Comparison of ENCODE assay signal across 7 cellular contexts in genomic region chr4:190107766-190108485, GRCh38.
A peak's percentile ranks its signal among the peaks of the same experiment; 100 is the strongest.
DNase-seq lines count a peak whose midpoint lies in the region; ATAC-seq lines count a peak whose summit lies in the region.
"Not testable (repeated sequence)": the region's sequence is repeated elsewhere in the genome, so short reads cannot be mapped to it uniquely, and the experiment has no call there.

No MANE protein-coding gene starts in this region.

- ATAC-seq in stimulated activated memory B cell treated with anti-CD40 and anti-IgM and Interleukin-4, amounts not matched to agents 10 μg/mL and 1 μg/mL and 100 μg/mL, for 72 hours = peak; percentile 44

- not testable (repeated sequence) for H3K9me3 Mint-ChIP-seq in activated naive CD4-positive, alpha-beta T cell treated with anti-CD3 and anti-CD28 coated beads, Interleukin-2, amount 10 ng/mL, durations not matched to agents 7 days and 5 days; stimulated activated memory B cell treated with anti-CD40 and anti-IgM and Interleukin-4, amounts not matched to agents 10 μg/mL and 1 μg/mL and 100 μg/mL, for 72 hours

- not testable (repeated sequence) for H3K4me1 Mint-ChIP-seq in activated naive CD4-positive, alpha-beta T cell treated with anti-CD3 and anti-CD28 coated beads, Interleukin-2, amount 10 ng/mL, durations not matched to agents 7 days and 5 days; stimulated activated memory B cell treated with anti-CD40 and anti-IgM and Interleukin-4, amounts not matched to agents 10 μg/mL and 1 μg/mL and 100 μg/mL, for 72 hours

- CTCF ChIA-PET in activated naive CD4-positive, alpha-beta T cell treated with anti-CD3 and anti-CD28 coated beads, Interleukin-2, amount 10 ng/mL, durations not matched to agents 7 days and 5 days (lab: Charles Lee) = not testable (repeated sequence)

- H3K4me3 Mint-ChIP-seq in activated naive CD4-positive, alpha-beta T cell treated with anti-CD3 and anti-CD28 coated beads, Interleukin-2, amount 10 ng/mL, durations not matched to agents 7 days and 5 days; stimulated activated memory B cell treated with anti-CD40 and anti-IgM and Interleukin-4, amounts not matched to agents 10 μg/mL and 1 μg/mL and 100 μg/mL, for 72 hours: not testable (repeated sequence)

- H3K27ac Mint-ChIP-seq in activated naive CD4-positive, alpha-beta T cell treated with anti-CD3 and anti-CD28 coated beads, Interleukin-2, amount 10 ng/mL, durations not matched to agents 7 days and 5 days; stimulated activated memory B cell treated with anti-CD40 and anti-IgM and Interleukin-4, amounts not matched to agents 10 μg/mL and 1 μg/mL and 100 μg/mL, for 72 hours: not testable (repeated sequence)

- H3K36me3 Mint-ChIP-seq in activated naive CD4-positive, alpha-beta T cell treated with anti-CD3 and anti-CD28 coated beads, Interleukin-2, amount 10 ng/mL, durations not matched to agents 7 days and 5 days; stimulated activated memory B cell treated with anti-CD40 and anti-IgM and Interleukin-4, amounts not matched to agents 10 μg/mL and 1 μg/mL and 100 μg/mL, for 72 hours: not testable (repeated sequence)

- not testable (repeated sequence) for H3K27me3 Mint-ChIP-seq in activated naive CD4-positive, alpha-beta T cell treated with anti-CD3 and anti-CD28 coated beads, Interleukin-2, amount 10 ng/mL, durations not matched to agents 7 days and 5 days; stimulated activated memory B cell treated with anti-CD40 and anti-IgM and Interleukin-4, amounts not matched to agents 10 μg/mL and 1 μg/mL and 100 μg/mL, for 72 hours

- DNase-seq in D341Med (ENCODE audit: low spot score) (peak; percentile 6), LoVo (ENCODE audit: low spot score) (peak; percentile 0), ecto neural progenitor cell (ENCODE audit: low spot score) (peak; percentile 33), islet precursor cell (peak; percentile 45), pons (ENCODE audit: low spot score) (peak; percentile 3)
- DNase-seq in activated naive CD4-positive, alpha-beta T cell treated with anti-CD3 and anti-CD28 coated beads, Interleukin-2, amount 10 ng/mL, durations not matched to agents 7 days and 5 days = peak; percentile 13

Comparison
In these comparisons a context has a peak if more than half of its experiments do, and no peak if none do; other contexts are left out.
1. Peak in every context shown above with its lines: DNase-seq and ATAC-seq.